In genomic region chr12:60266381-60266852, GRCh38 we compare ENCODE assay signal across 1 cellular context.
TF ChIP-seq lines count a peak whose summit lies in the region.

No MANE protein-coding gene starts in this region.

TF ChIP-seq in HepG2, 621 proteins besides CTCF, POLR2A, EP300 and RAD21 (continued from another document):
- TF ChIP-seq LCORL (IDR thresholded peaks at IDR 0.05) (no peak), LCORL (CRISPR knock-in tag; IDR thresholded peaks at IDR 0.05) (no peak), ZNF510 (CRISPR knock-in tag; IDR thresholded peaks at IDR 0.05; ENCODE audit: low read depth) (no peak), ZFP36L1 (CRISPR knock-in tag; IDR thresholded peaks at IDR 0.05) (no peak), NFRKB (IDR thresholded peaks at IDR 0.05) (no peak), JUN (CRISPR knock-in tag; IDR thresholded peaks at IDR 0.05) (peak; percentile 64; the same call in 1 of the 2 replicates), ZC3H4 (CRISPR knock-in tag; IDR thresholded peaks at IDR 0.05; ENCODE audit: borderline replicate concordance) (no peak), ZBTB37 (CRISPR knock-in tag; IDR thresholded peaks at IDR 0.05) (no peak), SOX5 (CRISPR knock-in tag; IDR thresholded peaks at IDR 0.05; ENCODE audit: borderline replicate concordance) (no peak), ZNF343 (CRISPR knock-in tag; IDR thresholded peaks at IDR 0.05) (no peak), NR2F2 (IDR thresholded peaks at IDR 0.05; ENCODE audit: borderline replicate concordance, low read depth) (no peak), MZF1 (CRISPR knock-in tag; IDR thresholded peaks at IDR 0.05; ENCODE audit: borderline replicate concordance) (no peak), POLR2AphosphoS5 (IDR thresholded peaks at IDR 0.05; ENCODE audit: low read depth, low read length) (no peak), ZNF232 (CRISPR knock-in tag; IDR thresholded peaks at IDR 0.05; ENCODE audit: borderline replicate concordance) (no peak), ADNP (CRISPR knock-in tag; IDR thresholded peaks at IDR 0.05) (no peak), FOXA1 (IDR thresholded peaks at IDR 0.05) (peak; percentile 60; the same call in 1 of the 2 replicates), FOXA1 (CRISPR knock-in tag; IDR thresholded peaks at IDR 0.05) (peak; percentile 90), ZNF326 (CRISPR knock-in tag; IDR thresholded peaks at IDR 0.05; ENCODE audit: borderline replicate concordance) (no peak), ZNF879 (CRISPR knock-in tag; IDR thresholded peaks at IDR 0.05) (no peak), MED1 (CRISPR knock-in tag; IDR thresholded peaks at IDR 0.05) (no peak), ATF7 (IDR thresholded peaks at IDR 0.05) (no peak), ATF7 (CRISPR knock-in tag; IDR thresholded peaks at IDR 0.05) (no peak), ZNF3 (CRISPR knock-in tag; IDR thresholded peaks at IDR 0.05) (no peak), ARNTL (CRISPR knock-in tag; IDR thresholded peaks at IDR 0.05) (no peak), ZNF839 (CRISPR knock-in tag; IDR thresholded peaks at IDR 0.05; ENCODE audit: borderline replicate concordance) (no peak), ZSCAN9 (CRISPR knock-in tag; IDR thresholded peaks at IDR 0.05; ENCODE audit: borderline replicate concordance) (0 out of 2 replicates have a peak, but pooled peaks have one; percentile 29), NFATC3 (CRISPR knock-in tag; IDR thresholded peaks at IDR 0.05) (no peak), SP140L (CRISPR knock-in tag; IDR thresholded peaks at IDR 0.05; ENCODE audit: borderline replicate concordance) (no peak), SKIL (CRISPR knock-in tag; IDR thresholded peaks at IDR 0.05; ENCODE audit: borderline replicate concordance) (no peak), RXRA (CRISPR knock-in tag; IDR thresholded peaks at IDR 0.05) (no peak), FOXA3 (CRISPR knock-in tag; IDR thresholded peaks at IDR 0.05) (peak; percentile 95), IRF1 (CRISPR knock-in tag; IDR thresholded peaks at IDR 0.05; ENCODE audit: low read depth) (no peak), ZBTB26 (CRISPR knock-in tag; IDR thresholded peaks at IDR 0.05; ENCODE audit: borderline replicate concordance) (no peak), ZGPAT (CRISPR knock-in tag; IDR thresholded peaks at IDR 0.05) (0 out of 2 replicates have a peak, but pooled peaks have one; percentile 21), JUNB (CRISPR knock-in tag; IDR thresholded peaks at IDR 0.05; ENCODE audit: borderline replicate concordance) (peak; percentile 87), ZNF331 (CRISPR knock-in tag; IDR thresholded peaks at IDR 0.05) (no peak), TP53 (CRISPR knock-in tag; conservative IDR thresholded peaks at IDR 0.05) (no peak), GZF1 (CRISPR knock-in tag; IDR thresholded peaks at IDR 0.05) (peak; percentile 95), ZBTB8A (CRISPR knock-in tag; IDR thresholded peaks at IDR 0.05; ENCODE audit: borderline replicate concordance, low read depth) (no peak), ZBTB4 (CRISPR knock-in tag; IDR thresholded peaks at IDR 0.05; ENCODE audit: borderline replicate concordance) (no peak), ZNF12 (CRISPR knock-in tag; IDR thresholded peaks at IDR 0.05) (peak; percentile 73), AHR (CRISPR knock-in tag; IDR thresholded peaks at IDR 0.05) (no peak), ZNF512B (CRISPR knock-in tag; IDR thresholded peaks at IDR 0.05; ENCODE audit: borderline replicate concordance) (no peak), ZSCAN12 (CRISPR knock-in tag; IDR thresholded peaks at IDR 0.05) (no peak), SIN3A (IDR thresholded peaks at IDR 0.05; ENCODE audit: borderline replicate concordance, low read depth, low read length) (no peak), CEBPG (CRISPR knock-in tag; IDR thresholded peaks at IDR 0.05) (peak; percentile 32; the same call in 1 of the 2 replicates), CREM (IDR thresholded peaks at IDR 0.05) (peak; percentile 31; the same call in 1 of the 2 replicates), CREM (CRISPR knock-in tag; IDR thresholded peaks at IDR 0.05) (no peak), TARDBP (CRISPR knock-in tag; IDR thresholded peaks at IDR 0.05) (no peak), MAX (IDR thresholded peaks at IDR 0.05) (no peak), SALL2 (CRISPR knock-in tag; IDR thresholded peaks at IDR 0.05) (no peak), ZNF790 (CRISPR knock-in tag; IDR thresholded peaks at IDR 0.05; ENCODE audit: borderline replicate concordance) (no peak), NFE2 (CRISPR knock-in tag; IDR thresholded peaks at IDR 0.05) (no peak)
